Comparison of ENCODE assay signal across 8 cellular contexts in the genomic region with DNA sequence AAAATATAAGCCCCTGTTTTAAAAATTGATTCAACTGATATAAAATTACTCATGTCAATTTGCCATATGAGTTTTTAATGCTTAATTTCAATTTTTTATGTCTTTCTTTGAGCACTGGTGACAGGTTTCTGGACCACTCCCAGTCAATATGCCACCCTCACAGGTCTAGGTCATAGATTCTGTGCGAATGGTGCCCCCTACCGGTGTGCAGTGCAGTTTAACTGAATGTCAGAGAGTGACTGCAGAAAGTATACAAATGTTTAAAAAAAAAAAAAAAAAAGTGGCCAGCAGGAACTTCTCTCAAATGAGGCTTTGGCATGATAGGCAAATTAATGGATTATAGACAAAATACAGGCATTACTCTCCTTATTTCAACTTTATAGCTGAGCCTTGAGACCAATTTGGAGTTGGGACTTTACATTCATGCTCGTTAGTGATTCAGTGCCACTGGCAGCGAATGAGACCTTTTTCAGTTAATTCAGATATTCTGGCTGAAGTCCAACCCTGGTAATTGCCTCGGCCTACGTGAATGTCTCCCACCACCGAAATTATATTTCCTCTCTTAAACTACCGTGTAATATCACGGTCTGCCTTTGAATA.
DNase-seq lines count a peak whose midpoint lies in the region; ATAC-seq and TF ChIP-seq lines count a peak whose summit lies in the region.

No MANE protein-coding gene starts in this region.

- H3K9ac ChIP-seq in OCI-LY1 (ENCODE audit: low read length), result no peak overlapping the region

- H2AFZ ChIP-seq in OCI-LY1 (ENCODE audit: low read length), result no peak overlapping the region

- no peak for TF ChIP-seq EP300 in ovary (IDR thresholded peaks at IDR 0.05)

- H4K20me1 ChIP-seq in OCI-LY1 (ENCODE audit: insufficient read depth, low read length), result no peaks in the 10 kb centered on the region

- ATAC-seq in GM21390 (IDR thresholded peaks at IDR 0.05; ENCODE audit: unreplicated experiment) (no peak), HG02938 (IDR thresholded peaks at IDR 0.05; ENCODE audit: unreplicated experiment) (no peak)

- no peaks in the 10 kb centered on the region for H3K9me2 ChIP-seq in OCI-LY1 (ENCODE audit: low read depth, low read length)

- H3K4me1 ChIP-seq in BE2C (no peaks in the 10 kb centered on the region; the same call in 1 of the 2 replicates), OCI-LY1 (ENCODE audit: insufficient read depth, low read length, severe bottlenecking) (no peaks in the 10 kb centered on the region), ovary (ENCODE audit: insufficient read depth) (peaks cover 8% of the 10 kb centered on the region)

- intact Hi-C loops in ovary (cut with DNase I), result no loop called here

- H3K27me3 ChIP-seq in BE2C (no peaks in the 10 kb centered on the region), OCI-LY1 (ENCODE audit: insufficient read depth, low read length) (no peaks in the 10 kb centered on the region), ovary (no peaks in the 10 kb centered on the region)

- TF ChIP-seq CTCF in BE2C (IDR thresholded peaks at IDR 0.05; ENCODE audit: low read depth, low read length) (peak; percentile 86), OCI-LY1 (IDR thresholded peaks at IDR 0.05; ENCODE audit: low read length) (peak; percentile 57), epithelial cell of esophagus (IDR thresholded peaks at IDR 0.05; ENCODE audit: insufficient read depth, low read depth, low read length, missing control alignments) (peak; percentile 60), ovary (IDR thresholded peaks at IDR 0.05) (peak in 1 of 3 donors; percentile 25)

- H3F3A ChIP-seq in OCI-LY1 (ENCODE audit: insufficient read depth, low read length), result no peaks in the 10 kb centered on the region

- no peaks in the 10 kb centered on the region for H3K36me3 ChIP-seq in BE2C
- no peaks in the 10 kb centered on the region for H3K36me3 ChIP-seq in OCI-LY1 (ENCODE audit: insufficient read depth, low read length)
- H3K36me3 ChIP-seq in ovary, result no peaks in the 10 kb centered on the region

- no peaks in the 10 kb centered on the region for H3K79me2 ChIP-seq in OCI-LY1 (ENCODE audit: insufficient read depth, low read length)

- no peak for TF ChIP-seq POLR2A in ovary (IDR thresholded peaks at IDR 0.05)

- H3K27ac ChIP-seq in OCI-LY1 (ENCODE audit: low read depth, low read length, poor library complexity, severe bottlenecking), result no peak overlapping the region
- no peak overlapping the region for H3K27ac ChIP-seq in ovary

- H3K9me3 ChIP-seq in BE2C (no peaks in the 10 kb centered on the region), OCI-LY1 (ENCODE audit: low read length) (no peaks in the 10 kb centered on the region), ovary (no peaks in the 10 kb centered on the region)

- 33 to 43% (median 36%) methylated on average over 9 of the region's 9 CpGs for WGBS in ovary, 3 donors

- DNase-seq in BE2C, result peak; percentile 88
- DNase-seq in H4 (ENCODE audit: low spot score), result peak; percentile 82
- DNase-seq in epithelial cell of esophagus (ENCODE audit: low read depth), result peak; percentile 53
- DNase-seq in ovary, result peak; percentile 50 to 77 (median 60)
- no peak for DNase-seq in T-helper 9 cell

- H3K4me2 ChIP-seq in OCI-LY1 (ENCODE audit: low read length), result no peak overlapping the region

- H3K4me3 ChIP-seq in BE2C (ENCODE audit: low read depth, low read length) (no peak overlapping the region), OCI-LY1 (ENCODE audit: low read depth, low read length, poor library complexity, severe bottlenecking) (no peak overlapping the region), epithelial cell of esophagus (ENCODE audit: low read length) (no peak overlapping the region), ovary (no peak overlapping the region)
